ENCODE assay signal across 15 cellular contexts in genomic region chr7:139706837-139707236, GRCh38.
A peak's percentile ranks its signal among the peaks of the same experiment; 100 is the strongest.
DNase-seq lines count a peak whose midpoint lies in the region; ATAC-seq and TF ChIP-seq lines count a peak whose summit lies in the region.
"Had no signal": no experiment of that assay in that cellular context is flagged by ENCODE, and none has a peak within 500 bp of the region (broad histone marks: within the 10 kb centered on the region; RNA-seq: fewer than 3 reads in every experiment).

No MANE protein-coding gene starts in this region.

- no peak for DNase-seq in GM23338 (ENCODE audit: low spot score)
- no peak for DNase-seq in stimulated activated CD4-positive, alpha-beta T cell treated with anti-CD3 and anti-CD28 coated beads, Interleukin-2, amount 100 ng/mL, for 24 hours
- DNase-seq in NAMALWA (ENCODE audit: low spot score): no peak
- DNase-seq: AML-193; CD8-positive, alpha-beta T cell; DMS79 treated with DMSO at 0.1 percent for 48 hours; KG1; NCI-H1436; NCI-H2081 treated with DMSO at 0.1 percent for 48 hours; NCI-H524 had no signal

- H3K9ac ChIP-seq in skeletal muscle tissue (ENCODE audit: low read depth in 1 of 3, low read length in 3 of 3): peak overlapping the region in 2 of 3 donors; percentile 3 to 50

- no peak overlapping the region for H2AFZ ChIP-seq in ACC112 (ENCODE audit: low read length, unreplicated experiment)
- H2AFZ ChIP-seq in GM23338: no peak overlapping the region

- H3K27me3 ChIP-seq in ACC112 (ENCODE audit: insufficient read depth, low read length): no peaks in the 10 kb centered on the region
- H3K27me3 ChIP-seq in GM23338 (ENCODE audit: insufficient read depth): no peaks in the 10 kb centered on the region
- no peaks in the 10 kb centered on the region for H3K27me3 ChIP-seq in layer of hippocampus (ENCODE audit: control insufficient read depth, insufficient read depth, low read length)
- no peaks in the 10 kb centered on the region for H3K27me3 ChIP-seq in skeletal muscle tissue (ENCODE audit: control insufficient read depth in 3 of 3, insufficient read depth in 3 of 3, low read length in 3 of 3)

- H3K4me3 ChIP-seq in ACC112 (ENCODE audit: low read depth, low read length) (no peak overlapping the region), GM23338 (no peak overlapping the region), skeletal muscle tissue (ENCODE audit: low read length in 3 of 3) (no peak overlapping the region)
- H3K4me3 ChIP-seq: GM12878 had no signal

- no peaks in the 10 kb centered on the region for H3F3A ChIP-seq in GM23338 (replicated peaks; ENCODE audit: low read depth)

- H3K36me3 Mint-ChIP-seq in GM23338 (ENCODE audit: low read depth): peaks cover 3% of the 10 kb centered on the region; the same call in 1 of the 3 replicates

- H3K4me1 ChIP-seq in ACC112 (ENCODE audit: control insufficient read depth, insufficient read depth, low read length, unreplicated experiment) (peaks cover 33% of the 10 kb centered on the region), GM23338 (ENCODE audit: insufficient read depth) (peaks cover 2% of the 10 kb centered on the region), skeletal muscle tissue (ENCODE audit: control insufficient read depth in 3 of 3, insufficient read depth in 3 of 3, low read length in 3 of 3) (peaks cover 40 to 78% (median 61%) of the 10 kb centered on the region in 3 donors)

- H3K9me2 ChIP-seq in GM23338 (ENCODE audit: insufficient read depth): no peaks in the 10 kb centered on the region

- H3K79me2 ChIP-seq in ACC112 (ENCODE audit: control insufficient read depth, insufficient read depth, low read length, unreplicated experiment) (peaks cover 96% of the 10 kb centered on the region), GM23338 (replicated peaks; ENCODE audit: insufficient read depth) (no peaks in the 10 kb centered on the region; the same call in 1 of the 2 replicates)

- H3K4me3 Mint-ChIP-seq in GM23338: no peak overlapping the region
- H3K4me3 Mint-ChIP-seq: CD8-positive, alpha-beta T cell had no signal

- H3K4me1 Mint-ChIP-seq in GM23338: peaks cover 16% of the 10 kb centered on the region

- peak overlapping the region; percentile 1; the same call in 1 of the 2 replicates for H3K27ac ChIP-seq in ACC112 (ENCODE audit: low read depth, low read length)
- no peak overlapping the region for H3K27ac ChIP-seq in GM23338 (ENCODE audit: low read depth)
- H3K27ac ChIP-seq in layer of hippocampus (ENCODE audit: low read depth, low read length): peak overlapping the region; percentile 0
- H3K27ac ChIP-seq in skeletal muscle tissue (ENCODE audit: low read depth, low read length): no peak overlapping the region

- ATAC-seq in GM23338: peak; percentile 10; the same call in 2 of the 3 replicates
- ATAC-seq in GM18502 (IDR thresholded peaks at IDR 0.05; ENCODE audit: poor library complexity, unreplicated experiment): no peak
- ATAC-seq: CD8-positive, alpha-beta T cell; GM12878 had no signal

- no peaks in the 10 kb centered on the region for H4K20me1 ChIP-seq in GM23338 (replicated peaks; ENCODE audit: insufficient read depth)

- H3K9me3 Mint-ChIP-seq in GM23338: no peaks in the 10 kb centered on the region
- H3K9me3 Mint-ChIP-seq: CD8-positive, alpha-beta T cell had no signal

- peaks cover 51% of the 10 kb centered on the region for H3K36me3 ChIP-seq in ACC112 (ENCODE audit: insufficient read depth, low read length)
- no peaks in the 10 kb centered on the region for H3K36me3 ChIP-seq in GM23338 (ENCODE audit: insufficient read depth)
- H3K36me3 ChIP-seq in skeletal muscle tissue (ENCODE audit: control insufficient read depth in 3 of 3, insufficient read depth in 3 of 3, low read length in 3 of 3): peaks cover 0 to 10% (median 4%) of the 10 kb centered on the region in 3 donors

- H3K4me2 ChIP-seq in GM23338: no peak overlapping the region

- H3K27me3 Mint-ChIP-seq in GM23338 (ENCODE audit: insufficient read depth, low read depth, poor library complexity): peaks cover 7% of the 10 kb centered on the region

- H3K9me3 ChIP-seq in skeletal muscle tissue (ENCODE audit: control insufficient read depth in 3 of 3, low read length in 3 of 3): no peaks in the 10 kb centered on the region

- H3K27ac Mint-ChIP-seq in GM23338: no peak overlapping the region
- H3K27ac Mint-ChIP-seq: CD8-positive, alpha-beta T cell had no signal

- no peak for TF ChIP-seq CTCF in GM23338 (conservative IDR thresholded peaks at IDR 0.05; ENCODE audit: low read depth in 2 of 2)

TF ChIP-seq in GM23338, 12 proteins besides CTCF, POLR2A, EP300 and RAD21:
- TF ChIP-seq EZH2phosphoT487 (IDR thresholded peaks at IDR 0.05; ENCODE audit: unreplicated experiment): no peak
- TF ChIP-seq JUNB (IDR thresholded peaks at IDR 0.05; ENCODE audit: unreplicated experiment): no peak
- no peak for TF ChIP-seq ZNF462 (CRISPR knock-in tag; IDR thresholded peaks at IDR 0.05)
- no peak for TF ChIP-seq EZH2 (IDR thresholded peaks at IDR 0.05; ENCODE audit: low read depth, unreplicated experiment)

Comparison
In these comparisons a context has a peak if more than half of its experiments do, and no peak if none do; other contexts are left out.
1. H3K27ac ChIP-seq: peak in ACC112 (single experiment) and layer of hippocampus (single experiment); none in GM23338 (single experiment) and skeletal muscle tissue (single experiment).